In the genomic region with DNA sequence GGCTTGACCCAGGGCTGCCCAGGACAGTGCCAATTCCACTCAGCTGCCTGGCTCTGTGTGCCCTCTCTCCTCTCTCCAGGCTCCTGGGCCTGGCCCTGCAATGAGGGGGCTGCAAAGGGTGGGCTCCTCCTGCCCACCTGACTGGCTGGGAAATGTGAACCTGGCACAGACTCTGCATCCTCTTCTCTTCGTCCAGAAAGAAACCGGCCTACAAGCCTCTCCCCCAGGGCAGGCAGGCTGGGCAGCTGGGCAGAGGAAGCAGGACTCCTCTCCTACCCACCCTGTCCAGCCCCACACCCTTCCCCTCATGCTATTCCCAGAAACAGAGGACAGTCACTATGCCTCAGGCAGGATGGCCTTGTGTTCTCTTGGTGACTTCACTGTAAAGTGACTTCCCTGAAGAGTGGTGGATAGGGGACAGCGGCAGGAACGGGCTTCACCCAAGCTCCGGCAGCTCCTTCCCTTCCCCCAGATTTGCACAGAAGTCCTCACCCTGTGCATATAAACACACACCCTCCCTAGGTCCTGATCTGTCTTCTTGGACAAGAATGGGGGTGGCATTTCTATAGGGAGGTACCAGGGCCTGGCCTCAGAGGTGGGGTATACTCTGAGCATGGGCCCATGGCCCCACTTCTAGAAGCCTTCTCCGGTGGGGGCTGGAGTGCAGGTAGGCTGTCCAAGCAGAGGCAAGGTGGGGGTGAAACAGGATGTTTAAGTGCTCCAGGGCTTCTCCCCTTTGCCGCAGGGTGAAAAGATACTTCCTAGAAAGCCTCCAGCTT, we compare ENCODE assay signal across 18 cellular contexts. TPM values are rescaled to one million over a fixed set of nuclear protein-coding genes. Genes with fewer than 3 reads are reported as not detected.
DNase-seq lines count a peak whose midpoint lies in the region; ATAC-seq and TF ChIP-seq lines count a peak whose summit lies in the region.
"Had no signal": no experiment of that assay in that cellular context is flagged by ENCODE, and none has a peak within 500 bp of the region (broad histone marks: within the 10 kb centered on the region; RNA-seq: fewer than 3 reads in every experiment).

No MANE protein-coding gene starts in this region.

- H3K9ac ChIP-seq in SK-N-SH = no peak overlapping the region

- no peak overlapping the region; a peak in 1 of 4 replicates for H3K27ac ChIP-seq in SK-N-SH (ENCODE audit: low read depth in 2 of 2, low read length in 1 of 2)
- H3K27ac ChIP-seq: 22Rv1; BLaER1 treated with 17β-estradiol and CSF1 and Interleukin-3, amounts not matched to agents 10 nM and 100 nM; PC-9; right lobe of liver had no signal

- 97% methylated on average over 4 of the region's 7 CpGs for WGBS in SK-N-SH (ENCODE audit: low lambda C conversion rate)

- peaks cover 0 to 18% of the 10 kb centered on the region in 2 experiments; a peak in 1 of 4 replicates for H3K4me1 ChIP-seq in SK-N-SH (ENCODE audit: control insufficient read depth in 1 of 2, insufficient read depth in 2 of 2, low read depth in 1 of 2, low read length in 1 of 2)

- ATAC-seq in SK-N-SH treated with all-trans-retinoic acid at 6 μM for 48 hours = no peak
- no peak for ATAC-seq in stimulated activated naive CD8-positive, alpha-beta T cell treated with anti-CD3 and anti-CD28 coated beads, Interleukin-15, Interleukin-2, amounts not matched to agents 100 U/mL and 50 U/mL, for 24 hours
- ATAC-seq in GM19035 (IDR thresholded peaks at IDR 0.05; ENCODE audit: unreplicated experiment) = no peak
- ATAC-seq: right lobe of liver had no signal

- peaks cover 10% of the 10 kb centered on the region for H3K36me3 Mint-ChIP-seq in stimulated activated naive CD8-positive, alpha-beta T cell treated with anti-CD3 and anti-CD28 coated beads, Interleukin-15, Interleukin-2, amounts not matched to agents 100 ng/mL and 50 ng/mL, for 24 hours (ENCODE audit: low read depth)
- no peaks in the 10 kb centered on the region for H3K36me3 Mint-ChIP-seq in osteocyte (ENCODE audit: unreplicated experiment)

- H3F3A ChIP-seq in SK-N-SH (replicated peaks; ENCODE audit: insufficient read depth) = no peaks in the 10 kb centered on the region

- no peak for TF ChIP-seq EP300 in SK-N-SH (IDR thresholded peaks at IDR 0.05; ENCODE audit: borderline replicate concordance in 1 of 2, low read depth in 1 of 2, low read length in 1 of 2)

- DNase-seq in SK-N-SH = peak; percentile 48
- DNase-seq in stimulated activated naive CD8-positive, alpha-beta T cell treated with anti-CD3 and anti-CD28 coated beads, Interleukin-15, Interleukin-2, amounts not matched to agents 100 U/mL and 50 U/mL, for 24 hours = no peak
- peak; percentile 68 for DNase-seq in osteocyte (ENCODE audit: extremely low spot score, unreplicated experiment)
- DNase-seq in LoVo (ENCODE audit: low spot score) = no peak
- no peak for DNase-seq in GM10248 (ENCODE audit: extremely low spot score)
- DNase-seq: amniotic stem cell; NCI-H2081; NCI-H69; PC-9; stimulated activated CD4-positive, alpha-beta T cell treated with anti-CD3 and anti-CD28 coated beads, Interleukin-4, amount 100 ng/mL, for 24 hours; T-helper 1 cell had no signal

- no peaks in the 10 kb centered on the region for H3K27me3 Mint-ChIP-seq in stimulated activated naive CD8-positive, alpha-beta T cell treated with anti-CD3 and anti-CD28 coated beads, Interleukin-15, Interleukin-2, amounts not matched to agents 100 ng/mL and 50 ng/mL, for 24 hours
- H3K27me3 Mint-ChIP-seq in osteocyte (ENCODE audit: unreplicated experiment) = no peaks in the 10 kb centered on the region

- no peaks in the 10 kb centered on the region for H3K36me3 ChIP-seq in SK-N-SH (replicated peaks in 1 of 2; ENCODE audit: control insufficient read depth in 1 of 2, insufficient read depth in 2 of 2, low read length in 1 of 2)
- H3K36me3 ChIP-seq: BLaER1 treated with 17β-estradiol and CSF1 and Interleukin-3, amounts not matched to agents 10 nM and 100 nM; right lobe of liver had no signal

- H3K4me1 Mint-ChIP-seq in stimulated activated naive CD8-positive, alpha-beta T cell treated with anti-CD3 and anti-CD28 coated beads, Interleukin-15, Interleukin-2, amounts not matched to agents 100 ng/mL and 50 ng/mL, for 24 hours (ENCODE audit: low read depth) = peaks cover 51% of the 10 kb centered on the region
- peaks cover 32% of the 10 kb centered on the region for H3K4me1 Mint-ChIP-seq in osteocyte (ENCODE audit: unreplicated experiment)

- no peaks in the 10 kb centered on the region for H3K9me3 Mint-ChIP-seq in stimulated activated naive CD8-positive, alpha-beta T cell treated with anti-CD3 and anti-CD28 coated beads, Interleukin-15, Interleukin-2, amounts not matched to agents 100 ng/mL and 50 ng/mL, for 24 hours
- no peaks in the 10 kb centered on the region for H3K9me3 Mint-ChIP-seq in osteocyte (ENCODE audit: unreplicated experiment)

- H3K79me2 ChIP-seq in SK-N-SH (ENCODE audit: insufficient read depth) = no peaks in the 10 kb centered on the region

- TF ChIP-seq CTCF in SK-N-SH (IDR thresholded peaks at IDR 0.05) (no peak), osteocyte (IDR thresholded peaks at IDR 0.05) (no peak), GM10248 (IDR thresholded peaks at IDR 0.05; ENCODE audit: control extremely low read depth, extremely low read depth, low read depth, missing control alignments) (no peak)

- H3K9me2 ChIP-seq in SK-N-SH = no peaks in the 10 kb centered on the region

- no peaks in the 10 kb centered on the region for H3K9me3 ChIP-seq in SK-N-SH
- H3K9me3 ChIP-seq: BLaER1 treated with 17β-estradiol and CSF1 and Interleukin-3, amounts not matched to agents 10 nM and 100 nM; right lobe of liver had no signal

- H3K27ac Mint-ChIP-seq in stimulated activated naive CD8-positive, alpha-beta T cell treated with anti-CD3 and anti-CD28 coated beads, Interleukin-15, Interleukin-2, amounts not matched to agents 100 ng/mL and 50 ng/mL, for 24 hours = peak overlapping the region; percentile 52
- H3K27ac Mint-ChIP-seq in osteocyte (ENCODE audit: unreplicated experiment) = no peak overlapping the region

- no peak overlapping the region for H3K4me2 ChIP-seq in SK-N-SH
- H3K4me2 ChIP-seq: BLaER1 treated with 17β-estradiol and CSF1 and Interleukin-3, amounts not matched to agents 10 nM and 100 nM; PC-9 had no signal

- H2AFZ ChIP-seq in SK-N-SH (ENCODE audit: low read depth) = no peak overlapping the region
- H2AFZ ChIP-seq: PC-9 had no signal

- TF ChIP-seq RAD21 in SK-N-SH (IDR thresholded peaks at IDR 0.05; ENCODE audit: low read length) = no peak

- H3K27me3 ChIP-seq in SK-N-SH (ENCODE audit: insufficient read depth) = no peaks in the 10 kb centered on the region
- H3K27me3 ChIP-seq: right lobe of liver had no signal

- CTCF ChIA-PET in SK-N-SH (lab: Yijun Ruan, JAX) (interaction anchor here (0.7 to 1.8 kb wide), 4 partner anchors 26 to 61 kb away, joined by 3 to 6 read pairs (median 4); no protein-coding TSS in a partner anchor), GM10248 (lab: Yijun Ruan, JAX) (interaction anchor here (1.6 to 3.2 kb wide), 2 partner anchors 38 to 61 kb away, joined by 5 to 9 read pairs; no protein-coding TSS in a partner anchor)

- H3K4me3 ChIP-seq in SK-N-SH (ENCODE audit: low read depth in 2 of 2, low read length in 1 of 2) = no peak overlapping the region
- H3K4me3 ChIP-seq: BLaER1 treated with 17β-estradiol and CSF1 and Interleukin-3, amounts not matched to agents 10 nM and 100 nM; lung; PC-9; right lobe of liver had no signal

- H4K20me1 ChIP-seq in SK-N-SH (ENCODE audit: insufficient read depth) = no peaks in the 10 kb centered on the region
- H4K20me1 ChIP-seq: BLaER1 treated with 17β-estradiol and CSF1 and Interleukin-3, amounts not matched to agents 10 nM and 100 nM had no signal

- POLR2A ChIA-PET in SK-N-SH (lab: Yijun Ruan, JAX) (no interaction called here), GM10248 (lab: Yijun Ruan, JAX) (no interaction called here)

- no peak overlapping the region for H3K4me3 Mint-ChIP-seq in stimulated activated naive CD8-positive, alpha-beta T cell treated with anti-CD3 and anti-CD28 coated beads, Interleukin-15, Interleukin-2, amounts not matched to agents 100 ng/mL and 50 ng/mL, for 24 hours
- no peak overlapping the region for H3K4me3 Mint-ChIP-seq in osteocyte (ENCODE audit: unreplicated experiment)

TF ChIP-seq in SK-N-SH, 30 proteins besides CTCF, POLR2A, EP300 and RAD21 (continues in another document):
- TF ChIP-seq RCOR1 (IDR thresholded peaks at IDR 0.05; ENCODE audit: low read length) (no peak), SMC3 (IDR thresholded peaks at IDR 0.05; ENCODE audit: low read depth, low read length) (no peak), ELF1 (IDR thresholded peaks at IDR 0.05) (no peak), CHD2 (IDR thresholded peaks at IDR 0.05; ENCODE audit: low read length, partially characterized antibody) (no peak)
- TF ChIP-seq, protein P1, sequence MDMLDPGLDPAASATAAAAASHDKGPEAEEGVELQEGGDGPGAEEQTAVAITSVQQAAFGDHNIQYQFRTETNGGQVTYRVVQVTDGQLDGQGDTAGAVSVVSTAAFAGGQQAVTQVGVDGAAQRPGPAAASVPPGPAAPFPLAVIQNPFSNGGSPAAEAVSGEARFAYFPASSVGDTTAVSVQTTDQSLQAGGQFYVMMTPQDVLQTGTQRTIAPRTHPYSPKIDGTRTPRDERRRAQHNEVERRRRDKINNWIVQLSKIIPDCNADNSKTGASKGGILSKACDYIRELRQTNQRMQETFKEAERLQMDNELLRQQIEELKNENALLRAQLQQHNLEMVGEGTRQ (IDR thresholded peaks at IDR 0.05; ENCODE audit: borderline replicate concordance, low read depth, low read length) = no peak

TF ChIP-seq in SK-N-SH treated with all-trans-retinoic acid at 6 μM for 48 hours, 23 proteins besides CTCF, POLR2A, EP300 and RAD21 (continues in another document):
- TF ChIP-seq CREB5 (CRISPR knock-in tag; IDR thresholded peaks at IDR 0.05; ENCODE audit: low read depth) (no peak), ISL1 (CRISPR knock-in tag; IDR thresholded peaks at IDR 0.05) (no peak), ZNF70 (CRISPR knock-in tag; IDR thresholded peaks at IDR 0.05) (no peak)

RNA-seq across cellular contexts. Expression of gene STAT5A, which starts 4.9 kb away (rescaled TPM):
- 1.4 and 2.3 TPM in 2 replicates for polyA plus RNA-seq in SK-N-SH (2012; rRNA removed)
- polyA plus RNA-seq in SK-N-SH (2012; cell fraction: cytosol; rRNA removed) = 0.85 and 1.7 TPM in 2 replicates
- polyA plus RNA-seq in SK-N-SH (2012; cell fraction: nucleus; rRNA removed) = 5.1 and 5.8 TPM in 2 replicates
- total RNA-seq in osteocyte = 45.5 and 47.7 TPM in 2 replicates

RNA-seq across cellular contexts. Expression of gene STAT5B, which starts 7.2 kb away (rescaled TPM):
- polyA plus RNA-seq in SK-N-SH (2012; rRNA removed) = 23.6 and 27.7 TPM in 2 replicates
- polyA plus RNA-seq in SK-N-SH (2012; cell fraction: cytosol; rRNA removed) = 12.5 and 15.6 TPM in 2 replicates
- 64.3 and 77.5 TPM in 2 replicates for polyA plus RNA-seq in SK-N-SH (2012; cell fraction: nucleus; rRNA removed)
- 41.3 and 49.7 TPM in 2 replicates for total RNA-seq in osteocyte

Comparison
In these comparisons a context has a peak if more than half of its experiments do, and no peak if none do; other contexts are left out.
1. DNase-seq: peak in SK-N-SH (single experiment) and osteocyte (single experiment); none in stimulated activated naive CD8-positive, alpha-beta T cell treated with anti-CD3 and anti-CD28 coated beads, Interleukin-15, Interleukin-2, amounts not matched to agents 100 U/mL and 50 U/mL, for 24 hours (single experiment), LoVo (single experiment) and GM10248 (single experiment).